18 cellular contexts compared by ENCODE assay signal in the genomic region with DNA sequence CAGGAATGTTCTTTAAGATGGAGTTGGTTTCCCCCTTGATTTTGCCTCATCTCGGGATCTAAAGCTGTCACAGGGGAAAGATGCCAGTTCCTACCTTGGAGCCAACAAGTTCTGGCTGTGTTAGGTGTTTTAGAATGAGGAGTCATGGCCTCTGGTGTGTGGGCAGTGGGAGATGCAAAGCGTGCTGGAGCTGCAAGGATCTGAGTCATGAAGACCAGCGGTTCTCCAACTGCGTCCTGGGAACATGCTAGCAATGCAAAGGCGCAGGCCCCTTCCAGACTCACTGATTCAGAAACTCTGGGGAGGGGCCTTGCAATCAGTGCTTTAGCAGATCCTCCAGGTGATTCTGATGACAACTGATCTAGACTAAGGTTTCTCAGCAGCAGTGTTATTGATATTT.
DNase-seq lines count a peak whose midpoint lies in the region; ATAC-seq and TF ChIP-seq lines count a peak whose summit lies in the region.
"Had no signal": no experiment of that assay in that cellular context is flagged by ENCODE, and none has a peak within 500 bp of the region (broad histone marks: within the 10 kb centered on the region; RNA-seq: fewer than 3 reads in every experiment).

No MANE protein-coding gene starts in this region.

- CTCF ChIA-PET in MCF 10A (lab: Yijun Ruan, JAX), result interaction anchor here (0.5 to 5.0 kb wide), 6 partner anchors 8 to 1494 kb away, joined by 3 to 31 read pairs (median 4); no protein-coding TSS in a partner anchor
- CTCF ChIA-PET in activated CD8-positive, alpha-beta memory T cell treated with anti-CD3 and anti-CD28 coated beads, Interleukin-2, amount 10 ng/mL, durations not matched to agents 7 days and 5 days (lab: Charles Lee), result no interaction called here

- H3K9me3 ChIP-seq in breast epithelium, result no peaks in the 10 kb centered on the region
- H3K9me3 ChIP-seq: A549; BLaER1 treated with 17β-estradiol and CSF1 and Interleukin-3, amounts not matched to agents 10 nM and 100 nM; Caco-2 had no signal

- ATAC-seq in GM19463 (IDR thresholded peaks at IDR 0.05; ENCODE audit: unreplicated experiment), result no peak
- ATAC-seq in activated CD8-positive, alpha-beta memory T cell treated with anti-CD3 and anti-CD28 coated beads, Interleukin-2, amount 10 ng/mL, durations not matched to agents 7 days and 5 days, result no peak
- ATAC-seq: A549; CD8-positive, alpha-beta T cell had no signal

- DNase-seq in MCF 10A (ENCODE audit: unreplicated experiment) (peak; percentile 17), breast epithelium (ENCODE audit: low spot score in 2 of 2) (no peak), islet precursor cell (peak; percentile 45), occipital lobe (lab: John Stamatoyannopoulos, UW) (peak; percentile 31)
- DNase-seq in activated CD8-positive, alpha-beta memory T cell treated with anti-CD3 and anti-CD28 coated beads, Interleukin-2, amount 10 ng/mL, durations not matched to agents 7 days and 5 days, result no peak
- DNase-seq: AML-193; Caco-2; Calu3; CD4-positive, alpha-beta T cell; CD8-positive, alpha-beta T cell; DMS79 treated with DMSO at 0.1 percent for 48 hours; GF-D8 had no signal

- POLR2A ChIA-PET in MCF 10A (lab: Yijun Ruan, JAX), result no interaction called here

- H3K27ac ChIP-seq in breast epithelium, result no peak overlapping the region
- H3K27ac ChIP-seq: 22Rv1; A549; BLaER1 treated with 17β-estradiol and CSF1 and Interleukin-3, amounts not matched to agents 10 nM and 100 nM; C4-2B had no signal

- H3K27me3 ChIP-seq in breast epithelium, result no peaks in the 10 kb centered on the region
- H3K27me3 ChIP-seq: BLaER1 treated with 17β-estradiol and CSF1 and Interleukin-3, amounts not matched to agents 10 nM and 100 nM had no signal

- TF ChIP-seq POLR2A in breast epithelium (IDR thresholded peaks at IDR 0.05), result no peak

- TF ChIP-seq CTCF in MCF 10A (IDR thresholded peaks at IDR 0.05; ENCODE audit: unreplicated experiment) (no peak), breast epithelium (IDR thresholded peaks at IDR 0.05) (no peak)

- no peak overlapping the region for H3K4me3 Mint-ChIP-seq in MCF 10A (ENCODE audit: unreplicated experiment)
- no peak overlapping the region for H3K4me3 Mint-ChIP-seq in activated CD8-positive, alpha-beta memory T cell treated with anti-CD3 and anti-CD28 coated beads, Interleukin-2, amount 10 ng/mL, durations not matched to agents 7 days and 5 days
- H3K4me3 Mint-ChIP-seq: B cell; CD4-positive, alpha-beta T cell; CD8-positive, alpha-beta T cell had no signal

- no TSS peak for BruUV-seq in MCF 10A (replicated peaks; lab: Mats Ljungman, UMichigan)

- intact Hi-C loops in MCF 10A (cut with micrococcal nuclease), result no loop called here
- intact Hi-C loops in breast epithelium (cut with DNase I; ENCODE audit: low total_unique reads), result loop anchor here (1.0 kb wide), 1 partner anchor 8 kb away; no protein-coding TSS in a partner anchor

- no peaks in the 10 kb centered on the region for H3K4me1 ChIP-seq in breast epithelium
- H3K4me1 ChIP-seq: A549, Caco-2 had no signal

- H3K36me3 ChIP-seq in breast epithelium, result no peaks in the 10 kb centered on the region
- H3K36me3 ChIP-seq: BLaER1 treated with 17β-estradiol and CSF1 and Interleukin-3, amounts not matched to agents 10 nM and 100 nM had no signal

- H3K27ac Mint-ChIP-seq in MCF 10A (ENCODE audit: low read depth, unreplicated experiment), result no peak overlapping the region
- no peak overlapping the region for H3K27ac Mint-ChIP-seq in activated CD8-positive, alpha-beta memory T cell treated with anti-CD3 and anti-CD28 coated beads, Interleukin-2, amount 10 ng/mL, durations not matched to agents 7 days and 5 days
- H3K27ac Mint-ChIP-seq: B cell; CD4-positive, alpha-beta T cell; CD8-positive, alpha-beta T cell had no signal

- no peaks in the 10 kb centered on the region for H3K9me3 Mint-ChIP-seq in MCF 10A (ENCODE audit: unreplicated experiment)
- H3K9me3 Mint-ChIP-seq in activated CD8-positive, alpha-beta memory T cell treated with anti-CD3 and anti-CD28 coated beads, Interleukin-2, amount 10 ng/mL, durations not matched to agents 7 days and 5 days (ENCODE audit: low read depth), result no peaks in the 10 kb centered on the region
- H3K9me3 Mint-ChIP-seq: CD4-positive, alpha-beta T cell; CD8-positive, alpha-beta T cell had no signal

- H3K36me3 Mint-ChIP-seq in MCF 10A (ENCODE audit: insufficient read depth, unreplicated experiment), result no peaks in the 10 kb centered on the region
- H3K36me3 Mint-ChIP-seq in activated CD8-positive, alpha-beta memory T cell treated with anti-CD3 and anti-CD28 coated beads, Interleukin-2, amount 10 ng/mL, durations not matched to agents 7 days and 5 days, result no peaks in the 10 kb centered on the region
- H3K36me3 Mint-ChIP-seq: CD8-positive, alpha-beta T cell had no signal

- H3K27me3 Mint-ChIP-seq in MCF 10A (ENCODE audit: insufficient read depth, unreplicated experiment), result peaks cover 10% of the 10 kb centered on the region
- H3K27me3 Mint-ChIP-seq in activated CD8-positive, alpha-beta memory T cell treated with anti-CD3 and anti-CD28 coated beads, Interleukin-2, amount 10 ng/mL, durations not matched to agents 7 days and 5 days, result no peaks in the 10 kb centered on the region

- H3K4me1 Mint-ChIP-seq in MCF 10A (ENCODE audit: insufficient read depth, unreplicated experiment), result no peaks in the 10 kb centered on the region
- H3K4me1 Mint-ChIP-seq in activated CD8-positive, alpha-beta memory T cell treated with anti-CD3 and anti-CD28 coated beads, Interleukin-2, amount 10 ng/mL, durations not matched to agents 7 days and 5 days, result no peaks in the 10 kb centered on the region
- H3K4me1 Mint-ChIP-seq: B cell had no signal

- H3K4me3 ChIP-seq in breast epithelium, result no peak overlapping the region
- H3K4me3 ChIP-seq: A549; BLaER1 treated with 17β-estradiol and CSF1 and Interleukin-3, amounts not matched to agents 10 nM and 100 nM had no signal

Comparison
In these comparisons a context has a peak if more than half of its experiments do, and no peak if none do; other contexts are left out.
1. DNase-seq: peak in MCF 10A (single experiment), islet precursor cell (single experiment) and occipital lobe (single experiment); none in breast epithelium (0 of 2) and activated CD8-positive, alpha-beta memory T cell treated with anti-CD3 and anti-CD28 coated beads, Interleukin-2, amount 10 ng/mL, durations not matched to agents 7 days and 5 days (single experiment).